8 cellular contexts compared by ENCODE assay signal in the genomic region with DNA sequence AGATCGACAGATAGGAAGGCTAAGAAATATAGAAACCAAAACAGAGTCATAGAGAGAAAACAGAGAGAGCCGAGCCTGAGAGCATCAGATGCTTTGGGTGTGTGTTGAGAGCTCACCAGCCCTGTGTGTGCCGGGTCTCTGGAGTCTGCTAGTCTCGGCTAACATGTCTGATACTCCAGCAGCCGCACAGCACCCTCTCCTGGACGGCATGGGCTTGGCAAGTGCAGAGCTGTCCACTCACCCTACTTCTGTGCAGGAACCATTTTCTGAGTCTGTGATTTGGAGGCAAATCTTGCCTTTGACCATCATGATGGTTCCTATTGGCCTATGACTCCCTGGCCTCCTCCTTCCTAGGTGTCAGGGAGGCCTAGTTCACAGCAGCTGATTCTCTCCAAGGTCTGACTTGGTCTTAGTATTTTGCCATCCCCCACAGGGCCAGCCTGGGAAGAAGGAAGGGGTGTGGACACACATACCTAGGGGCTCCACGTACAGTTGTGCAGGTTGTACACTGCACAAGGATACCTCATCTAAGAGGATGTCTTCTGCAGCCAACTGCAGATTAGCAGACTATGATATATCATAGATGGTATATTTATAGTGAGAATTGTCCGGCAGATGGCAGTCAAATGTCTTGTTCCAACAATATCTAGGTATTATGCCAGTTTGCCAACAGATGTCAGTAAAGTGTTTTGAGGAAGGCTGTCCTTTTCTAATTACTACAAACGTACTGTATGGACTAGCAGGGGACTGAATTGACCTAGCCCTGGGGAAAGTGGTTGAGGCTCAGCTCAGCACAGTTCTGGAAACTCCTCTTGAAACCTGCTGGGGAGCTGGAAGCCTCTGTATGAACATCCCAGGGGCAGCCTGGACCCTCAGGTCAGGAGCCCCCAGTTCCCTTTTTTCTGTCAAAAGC. TPM values are rescaled to one million over a fixed set of nuclear protein-coding genes. Genes with fewer than 3 reads are reported as not detected.
DNase-seq lines count a peak whose midpoint lies in the region; TF ChIP-seq lines count a peak whose summit lies in the region.

No MANE protein-coding gene starts in this region.

- no peak overlapping the region for H3K27ac ChIP-seq in neuronal stem cell (replicated peaks; ENCODE audit: low read length)
- peak overlapping the region in 4 of 5 donors; percentile 23 to 69 (median 34) for H3K27ac ChIP-seq in stomach

- H3K36me3 ChIP-seq in H7 (replicated peaks; ENCODE audit: control insufficient read depth, insufficient read depth, low read length) (no peaks in the 10 kb centered on the region), neuronal stem cell (replicated peaks in 1 of 2; ENCODE audit: control insufficient read depth in 2 of 2, insufficient read depth in 2 of 2, low read length in 2 of 2) (no peaks in the 10 kb centered on the region), stomach (no peaks in the 10 kb centered on the region)

- H3K4ac ChIP-seq in neuronal stem cell (ENCODE audit: low read length): no peak overlapping the region

- no peak overlapping the region for H2AK5ac ChIP-seq in neuronal stem cell (ENCODE audit: low read depth, low read length)

- TF ChIP-seq POLR2A in stomach (IDR thresholded peaks at IDR 0.05): no peak

- no peak overlapping the region for H3K23ac ChIP-seq in neuronal stem cell (ENCODE audit: low read depth, low read length, poor library complexity)

- no peaks in the 10 kb centered on the region for H3K79me1 ChIP-seq in neuronal stem cell (ENCODE audit: low read depth, low read length)

- no peak overlapping the region for H3K9ac ChIP-seq in neuronal stem cell (ENCODE audit: low read depth, low read length, poor library complexity)

- no peak overlapping the region for H4K8ac ChIP-seq in neuronal stem cell (ENCODE audit: low read depth, low read length)

- no peaks in the 10 kb centered on the region for H3K9me3 ChIP-seq in neuronal stem cell (replicated peaks in 1 of 2; ENCODE audit: control insufficient read depth in 2 of 2, insufficient read depth in 1 of 2, low read depth in 1 of 2, low read length in 2 of 2)
- H3K9me3 ChIP-seq in stomach: no peaks in the 10 kb centered on the region

- H3K4me3 ChIP-seq in H7 (ENCODE audit: insufficient read depth, low read depth, low read length) (no peak overlapping the region), fibroblast of pulmonary artery (replicated peaks; ENCODE audit: low read depth, low read length) (no peak overlapping the region), neuronal stem cell (ENCODE audit: low read length in 2 of 2) (peak overlapping the region in 1 of 2 donors; percentile 5), stomach (no peak overlapping the region)

- H3K27me3 ChIP-seq in H7 (ENCODE audit: control insufficient read depth, insufficient read depth, low read length) (no peaks in the 10 kb centered on the region), neuronal stem cell (ENCODE audit: control insufficient read depth in 3 of 3, insufficient read depth in 3 of 3, low read depth in 1 of 3, low read length in 3 of 3) (peaks cover 0 to 9% (median 2%) of the 10 kb centered on the region in 3 experiments), stomach (no peaks in the 10 kb centered on the region)

- no peak overlapping the region for H3K4me2 ChIP-seq in neuronal stem cell (ENCODE audit: insufficient read depth, low read length, poor library complexity, severe bottlenecking)

- no peak overlapping the region for H2BK15ac ChIP-seq in neuronal stem cell (ENCODE audit: low read length)

- intact Hi-C loops in stomach (cut with DNase I; ENCODE audit: low total_unique reads): loop anchor here (10.0 kb wide), 1 partner anchor 254 kb away; no protein-coding TSS in a partner anchor

- no peak overlapping the region for H4K91ac ChIP-seq in neuronal stem cell (ENCODE audit: low read depth, low read length, poor library complexity)

- DNase-seq in EL: peak; percentile 88
- DNase-seq in H7: peak; percentile 93
- DNase-seq in LoVo (ENCODE audit: low spot score): peak; percentile 89
- DNase-seq in RKO (ENCODE audit: low spot score): peak; percentile 94
- peak; percentile 75 for DNase-seq in activated T-helper 1 cell treated with Interleukin-2 at 50 U/mL for 16 hours (ENCODE audit: low read depth)
- DNase-seq in fibroblast of pulmonary artery (ENCODE audit: low read depth): peak; percentile 91
- peak; percentile 76 for DNase-seq in neuronal stem cell (ENCODE audit: low spot score)
- DNase-seq in stomach: peak; percentile 94

- WGBS in neuronal stem cell (ENCODE audit: extremely low coverage in 2 of 2, insufficient read length in 2 of 2, insufficient replicate concordance in 1 of 2), 2 donors: no CpG with 5 or more reads among the region's 9 CpGs
- WGBS in stomach, 5 donors: 2 to 4% (median 4%) methylated on average over 9 of the region's 9 CpGs

- H3K14ac ChIP-seq in neuronal stem cell (ENCODE audit: low read length): no peak overlapping the region

- TF ChIP-seq CTCF in fibroblast of pulmonary artery (IDR thresholded peaks at IDR 0.05; ENCODE audit: low read length, missing control alignments) (peak; percentile 95), stomach (IDR thresholded peaks at IDR 0.05) (peak in 5 of 7 experiments; percentile 73 to 91 (median 89))

- H3K4me1 ChIP-seq in neuronal stem cell (ENCODE audit: control insufficient read depth in 2 of 2, insufficient read depth in 1 of 2, low read depth in 1 of 2, low read length in 2 of 2): peaks cover 8 to 18% of the 10 kb centered on the region in 2 donors
- H3K4me1 ChIP-seq in stomach: peaks cover 7 to 43% (median 18%) of the 10 kb centered on the region in 4 donors

- no peak overlapping the region for H3K18ac ChIP-seq in neuronal stem cell (ENCODE audit: low read length)

- peak overlapping the region; percentile 85 for H2AFZ ChIP-seq in neuronal stem cell (ENCODE audit: low read length)

- no peak overlapping the region for H2BK120ac ChIP-seq in neuronal stem cell (ENCODE audit: low read depth, low read length)

- no peak overlapping the region for H2BK5ac ChIP-seq in neuronal stem cell (ENCODE audit: low read length)

- TF ChIP-seq EP300 in stomach (IDR thresholded peaks at IDR 0.05): no peak

- no peak overlapping the region for H2BK12ac ChIP-seq in neuronal stem cell (ENCODE audit: low read length)

RNA-seq across cellular contexts. Expression of a gene that starts 13.0 kb away (rescaled TPM):
- 0.04 and 0.17 TPM in 2 replicates for total RNA-seq in H7 (2014; rRNA removed; shearing (Covaris generic))
- 0.04 TPM for polyA plus RNA-seq in neuronal stem cell (2013, experiment 1 of 2)
- 0.03 TPM for polyA plus RNA-seq in neuronal stem cell (2013, experiment 2 of 2)
- total RNA-seq in stomach: 10 to 100 TPM in 2 of 5 donors, 1 to 10 TPM in 3; 2.6 to 34.5 (median 7.3) TPM
- polyA plus RNA-seq in stomach: 1 to 10 TPM; 2.7 to 3.5 (median 3.1) TPM

RNA-seq across cellular contexts. Expression of a gene that starts 32.4 kb away (rescaled TPM):
- total RNA-seq in H7 (2014; rRNA removed; shearing (Covaris generic)): 286 and 299 TPM in 2 replicates
- 125 TPM for polyA plus RNA-seq in neuronal stem cell (2013, experiment 1 of 2)
- 118 TPM for polyA plus RNA-seq in neuronal stem cell (2013, experiment 2 of 2)
- total RNA-seq in stomach: 100 to 1,000 TPM; 123 to 202 (median 189) TPM
- 100 to 1,000 TPM; 110 to 172 (median 122) TPM for polyA plus RNA-seq in stomach
